11 cellular contexts compared by ENCODE assay signal in genomic region chr19:11243798-11244169, GRCh38. TPM values are rescaled to one million over a fixed set of nuclear protein-coding genes. Genes with fewer than 3 reads are reported as not detected.
DNase-seq lines count a peak whose midpoint lies in the region; ATAC-seq, FAIRE-seq and TF ChIP-seq lines count a peak whose summit lies in the region.
"Had no signal": no experiment of that assay in that cellular context is flagged by ENCODE, and none has a peak within 500 bp of the region (broad histone marks: within the 10 kb centered on the region; RNA-seq: fewer than 3 reads in every experiment).

No MANE protein-coding gene starts in this region.

- no peak for TF ChIP-seq POLR2A in heart left ventricle (IDR thresholded peaks at IDR 0.05)

- H3K9ac ChIP-seq in muscle layer of colon (ENCODE audit: low read length), result no peak overlapping the region

- peaks cover 6% of the 10 kb centered on the region for H3K9me3 Mint-ChIP-seq in dendritic cell treated with granulocyte-macrophage colony-stimulating factor and Interleukin-4, amounts not matched to agents 40 ng/mL and 50 ng/mL, for 4 days
- H3K9me3 Mint-ChIP-seq: activated T-helper 2 cell treated with anti-CD3 and anti-CD28 coated beads, Interferon-gamma antibody, Interleukin-2, Interleukin-4, amounts not matched to agents 10 μg/mL and 5 μg/mL and 100 μg/mL, durations not matched to agents 14 hours and 24 hours and 36 hours had no signal

- H3K4me1 ChIP-seq in heart left ventricle, result peaks cover 4 to 47% (median 28%) of the 10 kb centered on the region in 12 donors
- H3K4me1 ChIP-seq in muscle layer of colon (ENCODE audit: insufficient read depth, low read length), result peaks cover 5% of the 10 kb centered on the region
- peaks cover 19% of the 10 kb centered on the region for H3K4me1 ChIP-seq in upper lobe of right lung

- H3K27me3 ChIP-seq in heart left ventricle (no peaks in the 10 kb centered on the region), muscle layer of colon (ENCODE audit: control insufficient read depth in 1 of 2, insufficient read depth in 2 of 2, low read length in 2 of 2) (no peaks in the 10 kb centered on the region), upper lobe of right lung (no peaks in the 10 kb centered on the region)

- peaks cover 0 to 12% (median 2%) of the 10 kb centered on the region in 12 donors for H3K9me3 ChIP-seq in heart left ventricle
- no peaks in the 10 kb centered on the region for H3K9me3 ChIP-seq in muscle layer of colon (ENCODE audit: low read length)
- H3K9me3 ChIP-seq in upper lobe of right lung, result no peaks in the 10 kb centered on the region

- H3K36me3 Mint-ChIP-seq in dendritic cell treated with granulocyte-macrophage colony-stimulating factor and Interleukin-4, amounts not matched to agents 40 ng/mL and 50 ng/mL, for 4 days (ENCODE audit: low read depth), result no peaks in the 10 kb centered on the region

- 87 to 94% (median 91%) methylated on average over 7 of the region's 7 CpGs for WGBS in heart left ventricle, 4 donors

- H3K4me3 ChIP-seq in heart left ventricle (no peak overlapping the region), muscle layer of colon (ENCODE audit: low read depth in 1 of 2, low read length in 2 of 2) (peak overlapping the region; percentile 32 to 47), upper lobe of right lung (no peak overlapping the region)

- TF ChIP-seq CTCF in heart left ventricle (IDR thresholded peaks at IDR 0.05) (no peak), upper lobe of right lung (IDR thresholded peaks at IDR 0.05) (no peak)

- ATAC-seq in heart left ventricle (no peak), upper lobe of right lung (no peak), HG03039 (IDR thresholded peaks at IDR 0.05; ENCODE audit: unreplicated experiment) (no peak)

- H3K4me3 Mint-ChIP-seq in dendritic cell treated with granulocyte-macrophage colony-stimulating factor and Interleukin-4, amounts not matched to agents 40 ng/mL and 50 ng/mL, for 4 days, result peak overlapping the region; percentile 24

- peaks cover 43% of the 10 kb centered on the region for H3K27me3 Mint-ChIP-seq in dendritic cell treated with granulocyte-macrophage colony-stimulating factor and Interleukin-4, amounts not matched to agents 40 ng/mL and 50 ng/mL, for 4 days

- no peak for DNase-seq in heart left ventricle
- DNase-seq in cardiac septum (ENCODE audit: low spot score), result no peak
- no peak for DNase-seq in upper lobe of right lung
- DNase-seq in HTR-8/SVneo (ENCODE audit: insufficient read length, low spot score), result no peak
- DNase-seq in NCI-H128 (lab: John Stamatoyannopoulos, UW; ENCODE audit: unreplicated experiment), result no peak

- H3K27ac ChIP-seq in heart left ventricle (peak overlapping the region in 11 of 12 donors; percentile 60 to 89 (median 77)), muscle layer of colon (ENCODE audit: low read depth, low read length) (no peak overlapping the region), upper lobe of right lung (peak overlapping the region; percentile 39)

- no peak for FAIRE-seq in HTR-8/SVneo (lab: Jason Lieb, UNC)

- H3K36me3 ChIP-seq in heart left ventricle (peaks cover 0 to 90% (median 52%) of the 10 kb centered on the region in 9 donors), muscle layer of colon (ENCODE audit: insufficient read depth, low read length) (peaks cover 11% of the 10 kb centered on the region), upper lobe of right lung (peaks cover 60% of the 10 kb centered on the region)

- H3K27ac Mint-ChIP-seq in dendritic cell treated with granulocyte-macrophage colony-stimulating factor and Interleukin-4, amounts not matched to agents 40 ng/mL and 50 ng/mL, for 4 days, result no peak overlapping the region
- H3K27ac Mint-ChIP-seq: activated T-helper 2 cell treated with anti-CD3 and anti-CD28 coated beads, Interferon-gamma antibody, Interleukin-2, Interleukin-4, amounts not matched to agents 10 μg/mL and 5 μg/mL and 100 μg/mL, durations not matched to agents 14 hours and 24 hours and 36 hours had no signal

- H3K4me1 Mint-ChIP-seq in dendritic cell treated with granulocyte-macrophage colony-stimulating factor and Interleukin-4, amounts not matched to agents 40 ng/mL and 50 ng/mL, for 4 days (ENCODE audit: low read depth), result peaks cover 13% of the 10 kb centered on the region

- intact Hi-C loops in heart left ventricle (cut with DNase I), result loop anchor here in 7 of 10 donors (2.0 to 5.0 kb wide), 4 partner anchors 35 to 45 kb away; no protein-coding TSS in a partner anchor
- intact Hi-C loops in cardiac septum (cut with DNase I), result loop anchor here (5.0 kb wide), 1 partner anchor 44 kb away; no protein-coding TSS in a partner anchor
- intact Hi-C loops in dendritic cell treated with granulocyte-macrophage colony-stimulating factor and Interleukin-4, amounts not matched to agents 40 ng/mL and 50 ng/mL, for 4 days (cut with micrococcal nuclease), result loop anchor here (5.0 to 10.0 kb wide), 3 partner anchors 49 to 239 kb away; partner anchors contain the start of gene ELAVL3
- intact Hi-C loops in upper lobe of right lung (cut with DNase I), result no loop called here

RNA-seq across cellular contexts. Expression of gene ANGPTL8, which starts 4.4 kb away (rescaled TPM):
- 1 to 10 TPM in 1 of 9 donors, not detected in 8; 6.3 TPM for total RNA-seq in heart left ventricle
- 10 to 100 TPM in 1 of 2 donors, under 1 TPM in 1; 0.61 to 10.2 TPM for polyA plus RNA-seq in heart left ventricle
- not detected for total RNA-seq in cardiac septum
- not detected for total RNA-seq in upper lobe of right lung
- total RNA-seq: activated T-helper 2 cell treated with anti-CD3 and anti-CD28 coated beads, Interferon-gamma antibody, Interleukin-2, Interleukin-4, amounts not matched to agents 10 μg/mL and 5 μg/mL and 100 μg/mL, durations not matched to agents 14 hours and 24 hours and 36 hours; pulmonary artery endothelial cell; temporal lobe had no signal

RNA-seq across cellular contexts. Expression of gene DOCK6, which starts 18.5 kb away (rescaled TPM):
- total RNA-seq in heart left ventricle (10 to 100 TPM; 21.6 to 57.8 (median 39.5) TPM), cardiac septum (50.5 TPM), upper lobe of right lung (138 TPM)
- polyA plus RNA-seq in heart left ventricle, result 10 to 100 TPM; 25.6 to 36.0 TPM

RNA-seq across cellular contexts. Expression of gene KANK2, which starts 46.4 kb away (rescaled TPM):
- 1,000 to 10,000 TPM in 1 of 9 donors, 100 to 1,000 TPM in 8; 232 to 1,831 (median 296) TPM for total RNA-seq in heart left ventricle
- polyA plus RNA-seq in heart left ventricle, result 100 to 1,000 TPM; 275 to 281 TPM
- total RNA-seq in cardiac septum, result 499 TPM
- 268 TPM for total RNA-seq in upper lobe of right lung

RNA-seq across cellular contexts. Expression of gene TSPAN16, which starts 52.2 kb away (rescaled TPM):
- total RNA-seq in heart left ventricle, result not detected
- polyA plus RNA-seq in heart left ventricle, result not detected
- not detected for total RNA-seq in cardiac septum
- not detected for total RNA-seq in upper lobe of right lung
- total RNA-seq: activated T-helper 2 cell treated with anti-CD3 and anti-CD28 coated beads, Interferon-gamma antibody, Interleukin-2, Interleukin-4, amounts not matched to agents 10 μg/mL and 5 μg/mL and 100 μg/mL, durations not matched to agents 14 hours and 24 hours and 36 hours; pulmonary artery endothelial cell; temporal lobe had no signal

Comparison
In these comparisons a context has a peak if more than half of its experiments do, and no peak if none do; other contexts are left out.
1. H3K4me3 ChIP-seq: peak in muscle layer of colon (2 of 2); none in heart left ventricle (0 of 12) and upper lobe of right lung (single experiment).